In genomic region chrX:149470960-149471359, GRCh38 we compare ENCODE assay signal across 8 cellular contexts. TPM values are rescaled to one million over a fixed set of nuclear protein-coding genes. Genes with fewer than 3 reads are reported as not detected.
DNase-seq lines count a peak whose midpoint lies in the region; ATAC-seq and TF ChIP-seq lines count a peak whose summit lies in the region.

No MANE protein-coding gene starts in this region.

- H3K79me2 ChIP-seq in mammary epithelial cell (ENCODE audit: insufficient read depth, low read length): no peaks in the 10 kb centered on the region

- H3K9me3 Mint-ChIP-seq in WTC11: peaks cover 3% of the 10 kb centered on the region

- intact Hi-C loops in mammary epithelial cell (cut with micrococcal nuclease): loop anchor here (1.0 to 5.0 kb wide), 5 partner anchors 165 to 1422 kb away; no protein-coding TSS in a partner anchor

- peak overlapping the region; percentile 57 for H3K4me2 ChIP-seq in mammary epithelial cell (ENCODE audit: insufficient read depth, low read depth, low read length)

- CTCF ChIA-PET in WTC11 (lab: Charles Lee): interaction anchor here (0.6 to 2.0 kb wide), 19 partner anchors 10 to 466 kb away, joined by 3 to 13 read pairs (median 5); partner anchors contain the start of gene IDS
- CTCF ChIA-PET in mammary epithelial cell (lab: Charles Lee; ENCODE audit: low non-redundant PET): interaction anchor here (0.6 kb wide), 1 partner anchor 469 kb away, joined by 14 read pairs; no protein-coding TSS in a partner anchor

- no peaks in the 10 kb centered on the region for H3K27me3 ChIP-seq in mammary epithelial cell (ENCODE audit: insufficient read depth, low read length)

- H3K4me1 ChIP-seq in mammary epithelial cell (ENCODE audit: insufficient read depth, low read length): no peaks in the 10 kb centered on the region

- dilution Hi-C loops in mammary epithelial cell (cut with HindIII; ENCODE audit: low sequenced_read_pairs): no loop called here

- DNase-seq in AG08395 (ENCODE audit: low spot score): peak; percentile 85
- DNase-seq in NCI-H2196 treated with DMSO at 0.1 percent for 48 hours (lab: John Stamatoyannopoulos, UW; ENCODE audit: unreplicated experiment): peak; percentile 33
- DNase-seq in WTC11 (ENCODE audit: low spot score): peak; percentile 82
- DNase-seq in mammary epithelial cell: peak; percentile 52
- DNase-seq in kidney glomerular epithelial cell (lab: John Stamatoyannopoulos, UW): peak; percentile 32
- DNase-seq in stimulated activated CD4-positive, alpha-beta T cell treated with anti-CD3 and anti-CD28 coated beads, Interleukin-1b, Interleukin-23, amount 100 ng/mL, for 48 hours: peak; percentile 61

- peak overlapping the region in 1 of 3 experiments; percentile 10 for H3K4me3 ChIP-seq in mammary epithelial cell (replicated peaks in 1 of 3; ENCODE audit: insufficient read depth in 1 of 3, low read depth in 2 of 3, low read length in 3 of 3)

- H3K4me1 Mint-ChIP-seq in WTC11: peaks cover 3% of the 10 kb centered on the region; the same call in 1 of the 2 replicates

- H3K27me3 Mint-ChIP-seq in WTC11 (ENCODE audit: low read depth): no peaks in the 10 kb centered on the region

- in situ Hi-C loops in mammary epithelial cell (cut with MboI; ENCODE audit: low sequenced_read_pairs in 2 of 2): no loop called here

- 0 out of 2 replicates have a peak, but pooled peaks cover 3% of the 10 kb centered on the region for H3K36me3 Mint-ChIP-seq in WTC11

- ATAC-seq in GM18868 (IDR thresholded peaks at IDR 0.05; ENCODE audit: unreplicated experiment) (peak; percentile 89), HG03066 (IDR thresholded peaks at IDR 0.05; ENCODE audit: low read depth, unreplicated experiment) (peak; percentile 64), WTC11 (peak; percentile 99)

- H3K9me3 ChIP-seq in mammary epithelial cell (replicated peaks; ENCODE audit: insufficient read depth, low read length): no peaks in the 10 kb centered on the region

- no peak overlapping the region for H3K4me3 Mint-ChIP-seq in WTC11

- TF ChIP-seq CTCF in WTC11 (IDR thresholded peaks at IDR 0.05) (peak; percentile 74), mammary epithelial cell (conservative IDR thresholded peaks at IDR 0.05 in 1 of 2, IDR thresholded peaks at IDR 0.05 in 1 of 2; ENCODE audit: extremely low read depth in 1 of 2, insufficient read depth in 1 of 2, low read depth in 1 of 2, low read length in 2 of 2) (peak; percentile 63 to 79)

- POLR2A ChIA-PET in WTC11 (lab: Charles Lee): no interaction called here

- no peak overlapping the region for H3K27ac ChIP-seq in mammary epithelial cell (ENCODE audit: insufficient read depth, low read depth, low read length)

- no peak overlapping the region for H3K9ac ChIP-seq in mammary epithelial cell (ENCODE audit: insufficient read depth, low read length)

- H4K20me1 ChIP-seq in mammary epithelial cell (ENCODE audit: insufficient read depth, low read length): no peaks in the 10 kb centered on the region

- H3K36me3 ChIP-seq in mammary epithelial cell (ENCODE audit: insufficient read depth, low read length): no peaks in the 10 kb centered on the region

- BruUV-seq in mammary epithelial cell (replicated peaks; lab: Mats Ljungman, UMichigan): no TSS peak

- peak overlapping the region; percentile 47 for H2AFZ ChIP-seq in mammary epithelial cell (ENCODE audit: low read depth, low read length)

- 31% methylated on average over 17 of the region's 23 CpGs for WGBS in mammary epithelial cell (ENCODE audit: low coverage, missing lambda C conversion rate)

- no peak overlapping the region for H3K27ac Mint-ChIP-seq in WTC11

TF ChIP-seq in WTC11, 78 proteins besides CTCF, POLR2A, EP300 and RAD21:
- TF ChIP-seq TEAD4 (CRISPR knock-in tag; IDR thresholded peaks at IDR 0.05) (no peak), ZNF121 (CRISPR knock-in tag; IDR thresholded peaks at IDR 0.05) (0 out of 2 replicates have a peak, but pooled peaks have one; percentile 28), ZNF263 (CRISPR knock-in tag; IDR thresholded peaks at IDR 0.05; ENCODE audit: low read depth) (no peak)

RNA-seq across cellular contexts. Expression of gene IDS, which starts 34.1 kb away (rescaled TPM):
- 13.3 to 21.7 TPM (median 18.0 TPM) in 3 replicates for total RNA-seq in WTC11 (2021)
- total RNA-seq in mammary epithelial cell: 10 to 100 TPM; 56.8 to 57.7 TPM
- polyA plus RNA-seq in mammary epithelial cell: 88.8 TPM
- polyA minus RNA-seq in mammary epithelial cell: 124 TPM

Comparison
In these comparisons a context has a peak if more than half of its experiments do, and no peak if none do; other contexts are left out.
1. DNase-seq: peak in every context shown above with its lines; median percentile 85 in AG08395; 82 in WTC11; 61 in stimulated activated CD4-positive, alpha-beta T cell treated with anti-CD3 and anti-CD28 coated beads, Interleukin-1b, Interleukin-23, amount 100 ng/mL, for 48 hours; 52 in mammary epithelial cell; 33 in NCI-H2196 treated with DMSO at 0.1 percent for 48 hours; 32 in kidney glomerular epithelial cell.